1 cellular context compared by ENCODE assay signal in genomic region chr13:110915057-110915873, GRCh38.
TF ChIP-seq lines count a peak whose summit lies in the region.

TSS of gene ANKRD10 (minus strand) at chr13:110915069. CDS start at chr13:110914934, 135 bp downstream.

TF ChIP-seq in HepG2, 621 proteins besides CTCF, POLR2A, EP300 and RAD21 (continued from another document and continues in another):
- TF ChIP-seq RERE (CRISPR knock-in tag; IDR thresholded peaks at IDR 0.05; ENCODE audit: low read depth) = no peak
- no peak for TF ChIP-seq RNF219 (CRISPR knock-in tag; IDR thresholded peaks at IDR 0.05)
- TF ChIP-seq IRF9 (CRISPR knock-in tag; IDR thresholded peaks at IDR 0.05; ENCODE audit: borderline replicate concordance) = no peak
- TF ChIP-seq NFE2L2 (IDR thresholded peaks at IDR 0.05; ENCODE audit: low read length) = no peak
- no peak; the same call in 1 of the 2 replicates for TF ChIP-seq ZBTB14 (CRISPR knock-in tag; IDR thresholded peaks at IDR 0.05)
- no peak for TF ChIP-seq THYN1 (CRISPR knock-in tag; IDR thresholded peaks at IDR 0.05; ENCODE audit: borderline replicate concordance, low read depth)
- no peak for TF ChIP-seq SALL2 (CRISPR knock-in tag; IDR thresholded peaks at IDR 0.05)
- no peak for TF ChIP-seq SNAPC2 (CRISPR knock-in tag; IDR thresholded peaks at IDR 0.05)
- no peak for TF ChIP-seq ZMYM3 (CRISPR knock-in tag; IDR thresholded peaks at IDR 0.05)
- TF ChIP-seq ARNTL (CRISPR knock-in tag; IDR thresholded peaks at IDR 0.05) = peak; percentile 88; the same call in 1 of the 2 replicates
- no peak for TF ChIP-seq SETDB1 (CRISPR knock-in tag; IDR thresholded peaks at IDR 0.05; ENCODE audit: borderline replicate concordance)
- TF ChIP-seq FOXM1 (CRISPR knock-in tag; IDR thresholded peaks at IDR 0.05) = no peak
- no peak for TF ChIP-seq ZBTB39 (CRISPR knock-in tag; IDR thresholded peaks at IDR 0.05)
- no peak for TF ChIP-seq ZZZ3 (CRISPR knock-in tag; IDR thresholded peaks at IDR 0.05; ENCODE audit: borderline replicate concordance)
- no peak for TF ChIP-seq ARNT (IDR thresholded peaks at IDR 0.05)
- TF ChIP-seq ZBTB26 (CRISPR knock-in tag; IDR thresholded peaks at IDR 0.05; ENCODE audit: borderline replicate concordance) = no peak
- TF ChIP-seq ZKSCAN8 (CRISPR knock-in tag; IDR thresholded peaks at IDR 0.05; ENCODE audit: borderline replicate concordance) = no peak
- TF ChIP-seq ARID5B (CRISPR knock-in tag; IDR thresholded peaks at IDR 0.05) = no peak
- TF ChIP-seq ZNF781 (CRISPR knock-in tag; IDR thresholded peaks at IDR 0.05; ENCODE audit: borderline replicate concordance, not compliant biosample characterization) = no peak
- 0 out of 2 replicates have a peak, but pooled peaks have one; percentile 36 for TF ChIP-seq RFXAP (CRISPR knock-in tag; IDR thresholded peaks at IDR 0.05; ENCODE audit: borderline replicate concordance)
- TF ChIP-seq MAFF (IDR thresholded peaks at IDR 0.05; ENCODE audit: low read depth, low read length) = no peak
- TF ChIP-seq ZNF556 (CRISPR knock-in tag; IDR thresholded peaks at IDR 0.05; ENCODE audit: borderline replicate concordance) = no peak
- TF ChIP-seq MYNN (CRISPR knock-in tag; IDR thresholded peaks at IDR 0.05; ENCODE audit: low read depth) = no peak
- no peak; the same call in none of the 2 replicates for TF ChIP-seq ZNF574 (CRISPR knock-in tag; IDR thresholded peaks at IDR 0.05)
- no peak for TF ChIP-seq HNF1A (IDR thresholded peaks at IDR 0.05; ENCODE audit: low read depth)
- no peak for TF ChIP-seq HNF1A (CRISPR knock-in tag; IDR thresholded peaks at IDR 0.05; ENCODE audit: borderline replicate concordance)
- TF ChIP-seq ZNF550 (CRISPR knock-in tag; IDR thresholded peaks at IDR 0.05; ENCODE audit: borderline replicate concordance) = no peak
- TF ChIP-seq MEIS1 (CRISPR knock-in tag; IDR thresholded peaks at IDR 0.05; ENCODE audit: borderline replicate concordance) = no peak
- TF ChIP-seq ZNF17 (CRISPR knock-in tag; IDR thresholded peaks at IDR 0.05) = no peak
- no peak for TF ChIP-seq ZNF234 (CRISPR knock-in tag; conservative IDR thresholded peaks at IDR 0.05)
